Comparison of ENCODE assay signal across 28 cellular contexts in genomic region chr7:113715981-113716870, GRCh38.
DNase-seq lines count a peak whose midpoint lies in the region; ATAC-seq, FAIRE-seq and TF ChIP-seq lines count a peak whose summit lies in the region.
"Had no signal": no experiment of that assay in that cellular context is flagged by ENCODE, and none has a peak within 500 bp of the region (broad histone marks: within the 10 kb centered on the region; RNA-seq: fewer than 3 reads in every experiment).

No MANE protein-coding gene starts in this region.

- FAIRE-seq in astrocyte (lab: Jason Lieb, UNC), result no peak
- FAIRE-seq: GM18507 had no signal

- H3K9me3 Mint-ChIP-seq in astrocyte (ENCODE audit: unreplicated experiment) (no peaks in the 10 kb centered on the region), neural progenitor cell (peaks cover 2% of the 10 kb centered on the region)
- H3K9me3 Mint-ChIP-seq: GM23338 had no signal

- no peaks in the 10 kb centered on the region for H3K9me2 ChIP-seq in GM23248 (ENCODE audit: insufficient read depth)

- H3K9me3 ChIP-seq in GM23248 (ENCODE audit: low read depth) (no peaks in the 10 kb centered on the region), astrocyte (ENCODE audit: insufficient read depth, low read depth, low read length) (no peaks in the 10 kb centered on the region), left ventricle myocardium inferior (replicated peaks) (peaks cover 10% of the 10 kb centered on the region), gastrocnemius medialis (no peaks in the 10 kb centered on the region), neural progenitor cell (ENCODE audit: low read depth) (no peaks in the 10 kb centered on the region)
- H3K9me3 ChIP-seq: MG63 had no signal

- H3K27me3 ChIP-seq in GM23248 (replicated peaks; ENCODE audit: insufficient read depth) (no peaks in the 10 kb centered on the region), astrocyte (ENCODE audit: insufficient read depth, low read length) (no peaks in the 10 kb centered on the region), left ventricle myocardium inferior (ENCODE audit: low read depth) (no peaks in the 10 kb centered on the region), gastrocnemius medialis (no peaks in the 10 kb centered on the region), neural progenitor cell (no peaks in the 10 kb centered on the region)
- H3K27me3 ChIP-seq: MG63 had no signal

- no peak for TF ChIP-seq POLR2A in gastrocnemius medialis (IDR thresholded peaks at IDR 0.05)

- H3K4me2 ChIP-seq in GM23248 (ENCODE audit: unreplicated experiment) (no peak overlapping the region), astrocyte (ENCODE audit: low read length) (no peak overlapping the region), neural progenitor cell (no peak overlapping the region)
- H3K4me2 ChIP-seq: GM23338 had no signal

- H3K4me1 ChIP-seq in GM23248 (ENCODE audit: insufficient read depth), result no peaks in the 10 kb centered on the region
- H3K4me1 ChIP-seq in astrocyte (ENCODE audit: insufficient read depth, low read length), result no peaks in the 10 kb centered on the region
- peaks cover 28% of the 10 kb centered on the region for H3K4me1 ChIP-seq in left ventricle myocardium inferior
- H3K4me1 ChIP-seq in gastrocnemius medialis, result peaks cover 23 to 35% of the 10 kb centered on the region in 2 donors
- H3K4me1 ChIP-seq in neural progenitor cell, result no peaks in the 10 kb centered on the region
- H3K4me1 ChIP-seq: foreskin keratinocyte, parathyroid adenoma had no signal

- H2AFZ ChIP-seq in GM23248 (peak overlapping the region; percentile 41), astrocyte (ENCODE audit: low read depth, low read length) (peak overlapping the region; percentile 20), neural progenitor cell (replicated peaks) (no peak overlapping the region)
- H2AFZ ChIP-seq: GM23338, parathyroid adenoma had no signal

- no peaks in the 10 kb centered on the region for H3K36me3 ChIP-seq in GM23248 (ENCODE audit: low read depth)
- no peaks in the 10 kb centered on the region for H3K36me3 ChIP-seq in astrocyte (ENCODE audit: insufficient read depth, low read length)
- no peaks in the 10 kb centered on the region for H3K36me3 ChIP-seq in left ventricle myocardium inferior
- H3K36me3 ChIP-seq in gastrocnemius medialis, result no peaks in the 10 kb centered on the region
- no peaks in the 10 kb centered on the region for H3K36me3 ChIP-seq in neural progenitor cell
- H3K36me3 ChIP-seq: MG63 had no signal

- no peaks in the 10 kb centered on the region for H3K36me3 Mint-ChIP-seq in astrocyte (ENCODE audit: low read depth, unreplicated experiment)
- no peaks in the 10 kb centered on the region for H3K36me3 Mint-ChIP-seq in neural progenitor cell
- H3K36me3 Mint-ChIP-seq: brain, IgD-negative memory B cell had no signal

- no peaks in the 10 kb centered on the region for H3K27me3 Mint-ChIP-seq in astrocyte (ENCODE audit: low read depth, unreplicated experiment)
- H3K27me3 Mint-ChIP-seq in neural progenitor cell (ENCODE audit: insufficient read depth, low read depth), result peaks cover 3% of the 10 kb centered on the region
- H3K27me3 Mint-ChIP-seq: brain, IgD-negative memory B cell, T-helper 17 cell had no signal

- H3K4me3 ChIP-seq in GM23248 (no peak overlapping the region), astrocyte (ENCODE audit: insufficient read depth, low read depth, low read length) (no peak overlapping the region), left ventricle myocardium inferior (peak overlapping the region; percentile 16), gastrocnemius medialis (peak overlapping the region in 3 of 4 donors; percentile 13 to 28 (median 26)), neural progenitor cell (no peak overlapping the region)
- H3K4me3 ChIP-seq: GM23338, MG63, SK-N-MC had no signal

- H3K4me3 Mint-ChIP-seq in astrocyte (ENCODE audit: unreplicated experiment), result no peak overlapping the region
- H3K4me3 Mint-ChIP-seq in neural progenitor cell, result no peak overlapping the region
- H3K4me3 Mint-ChIP-seq: activated CD8-positive, alpha-beta T cell treated with anti-CD3 and anti-CD28 coated beads, Interleukin-2, amount 10 ng/mL, durations not matched to agents 7 days and 5 days; GM23338; IgD-negative memory B cell; T-helper 17 cell had no signal

- peak; percentile 4 for DNase-seq in GM23248
- DNase-seq in astrocyte (ENCODE audit: low read depth), result no peak
- no peak for DNase-seq in left ventricle myocardium inferior
- DNase-seq in gastrocnemius medialis, result peak; percentile 46 to 54
- DNase-seq in stimulated activated CD4-positive, alpha-beta T cell treated with anti-CD3 and anti-CD28 coated beads, Interleukin-2, amount 100 ng/mL, for 24 hours, result no peak
- DNase-seq in occipital lobe (lab: John Stamatoyannopoulos, UW), result no peak
- DNase-seq in SKM-1 treated with dmso at 0.1 percent for 144 hours (lab: John Stamatoyannopoulos, UW; ENCODE audit: unreplicated experiment), result no peak
- no peak for DNase-seq in neural progenitor cell (ENCODE audit: low spot score)
- DNase-seq: ACHN; activated CD8-positive, alpha-beta T cell treated with anti-CD3 and anti-CD28 coated beads, Interleukin-2, amount 10 ng/mL, durations not matched to agents 7 days and 5 days; activated gamma-delta T cell; COR-L47; DMS79; effector CD4-positive, alpha-beta T cell; foreskin keratinocyte; GF-D8; MG63; NCI-H2081 treated with DMSO at 0.1 percent for 48 hours; NCI-H446; NK-92 treated with Interleukin-12 subunit alpha and Interleukin-12 subunit beta, amount 100 ng/mL, for 24 hours; T-helper 17 cell had no signal

- no peaks in the 10 kb centered on the region for H3F3A ChIP-seq in GM23248 (ENCODE audit: insufficient read depth)
- H3F3A ChIP-seq in neural progenitor cell (ENCODE audit: low read depth), result no peaks in the 10 kb centered on the region

- peak; percentile 98 to 99 for ATAC-seq in gastrocnemius medialis
- ATAC-seq: activated CD8-positive, alpha-beta T cell treated with anti-CD3 and anti-CD28 coated beads, Interleukin-2, amount 10 ng/mL, durations not matched to agents 7 days and 5 days; foreskin keratinocyte; GM23338; Panc1; T-helper 17 cell had no signal

- 3 to 8% methylated on average over 8 of the region's 8 CpGs for WGBS in GM23248 (ENCODE audit: low coverage in 1 of 2, low lambda C conversion rate in 2 of 2, missing lambda C conversion rate in 2 of 2), 2 experiments

- H3K9ac ChIP-seq in GM23248 (no peak overlapping the region), astrocyte (ENCODE audit: low read length) (no peak overlapping the region), neural progenitor cell (no peak overlapping the region)
- H3K9ac ChIP-seq: parathyroid adenoma had no signal

- H3K27ac Mint-ChIP-seq in astrocyte (ENCODE audit: unreplicated experiment), result no peak overlapping the region
- H3K27ac Mint-ChIP-seq in neural progenitor cell, result no peak overlapping the region
- H3K27ac Mint-ChIP-seq: activated CD8-positive, alpha-beta T cell treated with anti-CD3 and anti-CD28 coated beads, Interleukin-2, amount 10 ng/mL, durations not matched to agents 7 days and 5 days; GM23338; IgD-negative memory B cell; T-helper 17 cell had no signal

- H3K4me1 Mint-ChIP-seq in astrocyte (ENCODE audit: low read depth, unreplicated experiment) (no peaks in the 10 kb centered on the region), neural progenitor cell (peaks cover 3% of the 10 kb centered on the region)
- H3K4me1 Mint-ChIP-seq: GM23338, IgD-negative memory B cell, T-helper 17 cell had no signal

- intact Hi-C loops in left ventricle myocardium inferior (cut with micrococcal nuclease) (no loop called here), gastrocnemius medialis (cut with DNase I; ENCODE audit: low total_unique reads) (loop anchor here (10.0 kb wide), 1 partner anchor 199 kb away; the partner anchor contains the start of gene PPP1R3A)

- in situ Hi-C loops in GM23248 (cut with MboI) (no loop called here), gastrocnemius medialis (cut with MboI; ENCODE audit: low sequenced_read_pairs in 4 of 4) (loop anchor here in 1 of 4 donors (25.0 kb wide), 1 partner anchor 1154 kb away; no protein-coding TSS in a partner anchor)

- H3K79me2 ChIP-seq in GM23248 (ENCODE audit: insufficient read depth) (no peaks in the 10 kb centered on the region), astrocyte (ENCODE audit: insufficient read depth, low read length) (no peaks in the 10 kb centered on the region), neural progenitor cell (ENCODE audit: low read depth) (no peaks in the 10 kb centered on the region)
- H3K79me2 ChIP-seq: parathyroid adenoma had no signal

- H4K20me1 ChIP-seq in GM23248 (ENCODE audit: insufficient read depth) (no peaks in the 10 kb centered on the region), astrocyte (ENCODE audit: insufficient read depth, low read length) (no peaks in the 10 kb centered on the region), neural progenitor cell (ENCODE audit: low read depth) (no peaks in the 10 kb centered on the region)

- no peak overlapping the region for H3K27ac ChIP-seq in GM23248
- no peak overlapping the region for H3K27ac ChIP-seq in astrocyte (ENCODE audit: low read depth, low read length)
- peak overlapping the region; percentile 83 for H3K27ac ChIP-seq in left ventricle myocardium inferior (replicated peaks)
- H3K27ac ChIP-seq in gastrocnemius medialis, result peak overlapping the region; percentile 71 to 79 (median 76)
- no peak overlapping the region for H3K27ac ChIP-seq in neural progenitor cell
- H3K27ac ChIP-seq: foreskin keratinocyte, parathyroid adenoma, SK-N-MC had no signal

- TF ChIP-seq CTCF in astrocyte (IDR thresholded peaks at IDR 0.05; ENCODE audit: insufficient read depth, low read depth, low read length) (no peak), left ventricle myocardium inferior (IDR thresholded peaks at IDR 0.05; ENCODE audit: borderline replicate concordance) (no peak), gastrocnemius medialis (IDR thresholded peaks at IDR 0.05 in 4 of 5, conservative IDR thresholded peaks at IDR 0.05 in 1 of 5) (no peak), neural progenitor cell (IDR thresholded peaks at IDR 0.05) (no peak)

Comparison
In these comparisons a context has a peak if more than half of its experiments do, and no peak if none do; other contexts are left out.
1. DNase-seq: peak in GM23248 (single experiment) and gastrocnemius medialis (2 of 2); none in astrocyte (single experiment), left ventricle myocardium inferior (single experiment), stimulated activated CD4-positive, alpha-beta T cell treated with anti-CD3 and anti-CD28 coated beads, Interleukin-2, amount 100 ng/mL, for 24 hours (0 of 2), occipital lobe (single experiment), SKM-1 treated with dmso at 0.1 percent for 144 hours (single experiment) and neural progenitor cell (single experiment).
2. H3K27ac ChIP-seq: peak in left ventricle myocardium inferior (single experiment) and gastrocnemius medialis (4 of 4); none in GM23248 (single experiment), astrocyte (single experiment) and neural progenitor cell (single experiment).
3. H3K4me3 ChIP-seq: peak in left ventricle myocardium inferior (single experiment) and gastrocnemius medialis (3 of 4); none in GM23248 (single experiment), astrocyte (single experiment) and neural progenitor cell (single experiment).